In genomic region chr2:29202819-29203495, GRCh38 we compare ENCODE assay signal across 16 cellular contexts.
DNase-seq lines count a peak whose midpoint lies in the region; ATAC-seq and TF ChIP-seq lines count a peak whose summit lies in the region.
"Had no signal": no experiment of that assay in that cellular context is flagged by ENCODE, and none has a peak within 500 bp of the region (broad histone marks: within the 10 kb centered on the region; RNA-seq: fewer than 3 reads in every experiment).

No MANE protein-coding gene starts in this region.

- no peak overlapping the region for H2AK5ac ChIP-seq in mesendoderm (ENCODE audit: low read length)

- H3K18ac ChIP-seq in mesendoderm (ENCODE audit: low read length) = no peak overlapping the region

- no peaks in the 10 kb centered on the region for H3K79me2 ChIP-seq in SK-N-SH (ENCODE audit: insufficient read depth)
- no peaks in the 10 kb centered on the region for H3K79me2 ChIP-seq in mesendoderm (ENCODE audit: control insufficient read depth, insufficient read depth, low read length)

- POLR2A ChIA-PET in SK-N-SH (lab: Yijun Ruan, JAX) = no interaction called here

- no peaks in the 10 kb centered on the region for H3K9me2 ChIP-seq in SK-N-SH

- H3K4me1 Mint-ChIP-seq in activated T-helper 17 cell treated with anti-CD3 and anti-CD28 coated beads, Interleukin-2, amount 50 U/mL, for 72 hours = no peaks in the 10 kb centered on the region

- H3K4me1 ChIP-seq in SK-N-SH (ENCODE audit: control insufficient read depth in 1 of 2, insufficient read depth in 2 of 2, low read depth in 1 of 2, low read length in 1 of 2) (peaks cover 0 to 25% of the 10 kb centered on the region in 2 experiments; a peak in 2 of 4 replicates), mesendoderm (ENCODE audit: control insufficient read depth, low read depth, low read length) (peaks cover 2% of the 10 kb centered on the region)
- H3K4me1 ChIP-seq: BLaER1 had no signal

- H3K36me3 Mint-ChIP-seq in activated T-helper 17 cell treated with anti-CD3 and anti-CD28 coated beads, Interleukin-2, amount 50 U/mL, for 72 hours (ENCODE audit: low read depth) = peaks cover 16% of the 10 kb centered on the region

- no peaks in the 10 kb centered on the region for H3F3A ChIP-seq in SK-N-SH (replicated peaks; ENCODE audit: insufficient read depth)

- H3K27ac ChIP-seq in SK-N-SH (ENCODE audit: low read depth in 2 of 2, low read length in 1 of 2) (peak overlapping the region in 1 of 2 experiments; percentile 73; a peak in 2 of 4 replicates), mesendoderm (ENCODE audit: low read depth, low read length) (no peak overlapping the region)
- H3K27ac ChIP-seq: 22Rv1, BLaER1 had no signal

- H3K9me3 ChIP-seq in SK-N-SH = no peaks in the 10 kb centered on the region
- H3K9me3 ChIP-seq: BLaER1, HAP-1 had no signal

- H4K8ac ChIP-seq in mesendoderm (ENCODE audit: low read depth, low read length) = no peak overlapping the region

- no peaks in the 10 kb centered on the region for H3K27me3 Mint-ChIP-seq in activated T-helper 17 cell treated with anti-CD3 and anti-CD28 coated beads, Interleukin-2, amount 50 U/mL, for 72 hours

- H3K79me1 ChIP-seq in mesendoderm (ENCODE audit: low read length) = no peaks in the 10 kb centered on the region

- no peaks in the 10 kb centered on the region for H3K9me3 Mint-ChIP-seq in activated T-helper 17 cell treated with anti-CD3 and anti-CD28 coated beads, Interleukin-2, amount 50 U/mL, for 72 hours
- H3K9me3 Mint-ChIP-seq: GM23338, HFFc6 had no signal

- H3K36me3 ChIP-seq in SK-N-SH (replicated peaks in 1 of 2; ENCODE audit: control insufficient read depth in 1 of 2, insufficient read depth in 2 of 2, low read length in 1 of 2) (peaks cover 0 to 7% of the 10 kb centered on the region in 2 experiments), mesendoderm (ENCODE audit: control insufficient read depth, insufficient read depth, low read length) (no peaks in the 10 kb centered on the region)
- H3K36me3 ChIP-seq: BLaER1, HAP-1 had no signal

- H3K9ac ChIP-seq in SK-N-SH (no peak overlapping the region), mesendoderm (ENCODE audit: low read length) (no peak overlapping the region)
- H3K9ac ChIP-seq: BLaER1 had no signal

- H2AFZ ChIP-seq in SK-N-SH (ENCODE audit: low read depth) = no peak overlapping the region
- H2AFZ ChIP-seq: GM23338 had no signal

- H3K27me3 ChIP-seq in SK-N-SH (ENCODE audit: insufficient read depth) = no peaks in the 10 kb centered on the region
- no peaks in the 10 kb centered on the region for H3K27me3 ChIP-seq in mesendoderm (ENCODE audit: insufficient read depth, low read length, poor library complexity)
- H3K27me3 ChIP-seq: BLaER1 had no signal

- H3K4me2 ChIP-seq in SK-N-SH = no peak overlapping the region
- no peak overlapping the region for H3K4me2 ChIP-seq in mesendoderm (ENCODE audit: low read length)
- H3K4me2 ChIP-seq: BLaER1, GM23338 had no signal

- H4K5ac ChIP-seq in mesendoderm (ENCODE audit: low read length) = no peak overlapping the region

- H3K27ac Mint-ChIP-seq in activated T-helper 17 cell treated with anti-CD3 and anti-CD28 coated beads, Interleukin-2, amount 50 U/mL, for 72 hours = peak overlapping the region; percentile 5
- H3K27ac Mint-ChIP-seq: GM23338, HFFc6 had no signal

- DNase-seq in SK-N-SH (peak; percentile 40), NCI-H146 (lab: John Stamatoyannopoulos, UW) (peak; percentile 63), mesendoderm (peak; percentile 78), putamen (ENCODE audit: low spot score) (no peak), OCI-M1 (lab: John Stamatoyannopoulos, UW) (no peak)
- DNase-seq: AML-193, DMS79, HFFc6 had no signal

- TF ChIP-seq RAD21 in SK-N-SH (IDR thresholded peaks at IDR 0.05; ENCODE audit: low read length) = 0 out of 2 replicates have a peak, but pooled peaks have one; percentile 2

- no peak overlapping the region for H3K4me3 Mint-ChIP-seq in activated T-helper 17 cell treated with anti-CD3 and anti-CD28 coated beads, Interleukin-2, amount 50 U/mL, for 72 hours
- H3K4me3 Mint-ChIP-seq: HFFc6 had no signal

- H3K56ac ChIP-seq in mesendoderm (ENCODE audit: low read length) = no peak overlapping the region

- TF ChIP-seq CTCF in SK-N-SH (IDR thresholded peaks at IDR 0.05) = no peak

- no peak for ATAC-seq in SK-N-SH treated with all-trans-retinoic acid at 6 μM for 48 hours
- ATAC-seq in activated T-helper 17 cell treated with anti-CD3 and anti-CD28 coated beads, Interleukin-2, amount 50 U/mL, for 72 hours (replicated peaks) = no peak
- ATAC-seq in GM19035 (IDR thresholded peaks at IDR 0.05; ENCODE audit: unreplicated experiment) = no peak
- ATAC-seq: GM12878 had no signal

- H4K20me1 ChIP-seq in SK-N-SH (ENCODE audit: insufficient read depth) = no peaks in the 10 kb centered on the region
- H4K20me1 ChIP-seq: BLaER1 had no signal

- CTCF ChIA-PET in SK-N-SH (lab: Yijun Ruan, JAX) = no interaction called here

- peak in 1 of 2 experiments; percentile 60; a peak in 2 of 4 replicates for TF ChIP-seq EP300 in SK-N-SH (IDR thresholded peaks at IDR 0.05; ENCODE audit: borderline replicate concordance in 1 of 2, low read depth in 1 of 2, low read length in 1 of 2)

- H3K4ac ChIP-seq in mesendoderm (ENCODE audit: low read depth, low read length) = no peak overlapping the region

- no peak overlapping the region for H3K4me3 ChIP-seq in SK-N-SH (ENCODE audit: low read depth in 2 of 2, low read length in 1 of 2)
- no peak overlapping the region for H3K4me3 ChIP-seq in mesendoderm (ENCODE audit: low read length)
- H3K4me3 ChIP-seq: BLaER1, GM12878, GM23338, HAP-1 had no signal

- no peak overlapping the region for H2BK120ac ChIP-seq in mesendoderm (ENCODE audit: low read depth, low read length)

- WGBS in SK-N-SH (ENCODE audit: low lambda C conversion rate) = 80% methylated on average over 5 of the region's 5 CpGs
- no CpG with 5 or more reads among the region's 5 CpGs for WGBS in mesendoderm (ENCODE audit: extremely low coverage, insufficient coverage, low lambda C conversion rate)

- H2BK5ac ChIP-seq in mesendoderm (ENCODE audit: low read length) = no peak overlapping the region

- no peak overlapping the region for H3K23ac ChIP-seq in mesendoderm (ENCODE audit: low read length)

- H2BK15ac ChIP-seq in mesendoderm (replicated peaks; ENCODE audit: low read depth) = no peak overlapping the region

TF ChIP-seq in SK-N-SH, 30 proteins besides CTCF, POLR2A, EP300 and RAD21:
- TF ChIP-seq MXI1 (IDR thresholded peaks at IDR 0.05; ENCODE audit: low read depth, low read length) (peak; percentile 31; the same call in 1 of the 2 replicates), RCOR1 (IDR thresholded peaks at IDR 0.05; ENCODE audit: low read length) (peak; percentile 47; the same call in 1 of the 2 replicates), GATA2 (CRISPR knock-in tag; IDR thresholded peaks at IDR 0.05) (peak; percentile 69), MAX (IDR thresholded peaks at IDR 0.05; ENCODE audit: low read depth) (no peak)

TF ChIP-seq in SK-N-SH treated with all-trans-retinoic acid at 6 μM for 48 hours, 23 proteins besides CTCF, POLR2A, EP300 and RAD21:
- no peak for TF ChIP-seq OSR1 (CRISPR knock-in tag; IDR thresholded peaks at IDR 0.05)

Comparison
In these comparisons a context has a peak if more than half of its experiments do, and no peak if none do; other contexts are left out.
1. DNase-seq: peak in SK-N-SH (single experiment), NCI-H146 (single experiment) and mesendoderm (single experiment); none in putamen (single experiment) and OCI-M1 (single experiment).